8 cellular contexts compared by ENCODE assay signal in genomic region chr2:200509227-200509607, GRCh38. TPM values are rescaled to one million over a fixed set of nuclear protein-coding genes. Genes with fewer than 3 reads are reported as not detected.
A peak's percentile ranks its signal among the peaks of the same experiment; 100 is the strongest.
DNase-seq lines count a peak whose midpoint lies in the region; ATAC-seq lines count a peak whose summit lies in the region.

No MANE protein-coding gene starts in this region.

- H3K36me3 Mint-ChIP-seq in effector memory CD8-positive, alpha-beta T cell (ENCODE audit: insufficient read depth) = peaks cover 13% of the 10 kb centered on the region

- no peaks in the 10 kb centered on the region for H3K27me3 Mint-ChIP-seq in effector memory CD8-positive, alpha-beta T cell

- H3K9me3 Mint-ChIP-seq in effector memory CD8-positive, alpha-beta T cell = no peaks in the 10 kb centered on the region

- DNase-seq in AG08396 (ENCODE audit: low spot score) = peak; percentile 35
- peak; percentile 58 for DNase-seq in RKO (ENCODE audit: low spot score)
- DNase-seq in effector memory CD8-positive, alpha-beta T cell = peak in 1 of 3 experiments; percentile 8
- no peak for DNase-seq in GDM1 (lab: John Stamatoyannopoulos, UW)
- no peak for DNase-seq in AML-193 (lab: John Stamatoyannopoulos, UW)

- H3K4me3 Mint-ChIP-seq in effector memory CD8-positive, alpha-beta T cell = peak overlapping the region; percentile 81 to 84

- H3K27me3 ChIP-seq in mononuclear cell (ENCODE audit: insufficient read depth, low read length) = peaks cover 7% of the 10 kb centered on the region

- ATAC-seq in GM19438 (IDR thresholded peaks at IDR 0.05; ENCODE audit: low read depth, unreplicated experiment) = peak; percentile 20
- no peak for ATAC-seq in effector memory CD8-positive, alpha-beta T cell (replicated peaks)
- ATAC-seq in HG02678 (IDR thresholded peaks at IDR 0.05; ENCODE audit: unreplicated experiment) = no peak

- H3K4me1 Mint-ChIP-seq in effector memory CD8-positive, alpha-beta T cell (ENCODE audit: low read depth in 2 of 2) = peaks cover 17 to 24% of the 10 kb centered on the region in 2 donors

- peak overlapping the region; percentile 74 for H3K4me3 ChIP-seq in mononuclear cell (ENCODE audit: low read length)

- no peaks in the 10 kb centered on the region for H3K9me3 ChIP-seq in mononuclear cell (ENCODE audit: low read depth, low read length)

- peak overlapping the region; percentile 80 to 94 for H3K27ac Mint-ChIP-seq in effector memory CD8-positive, alpha-beta T cell

- peaks cover 14% of the 10 kb centered on the region for H3K4me1 ChIP-seq in mononuclear cell (ENCODE audit: insufficient read depth, low read length)

RNA-seq across cellular contexts. Expression of gene KCTD18, which starts 0.7 kb away (rescaled TPM):
- total RNA-seq in mononuclear cell = 23.5 TPM

RNA-seq across cellular contexts. Expression of gene SGO2, which starts 16.8 kb away (rescaled TPM):
- total RNA-seq in mononuclear cell = 2.1 TPM

Comparison
In these comparisons a context has a peak if more than half of its experiments do, and no peak if none do; other contexts are left out.
1. DNase-seq: peak in AG08396 (single experiment) and RKO (single experiment); none in GDM1 (single experiment) and AML-193 (0 of 2).